ENCODE assay signal across 2 cellular contexts in the genomic region with DNA sequence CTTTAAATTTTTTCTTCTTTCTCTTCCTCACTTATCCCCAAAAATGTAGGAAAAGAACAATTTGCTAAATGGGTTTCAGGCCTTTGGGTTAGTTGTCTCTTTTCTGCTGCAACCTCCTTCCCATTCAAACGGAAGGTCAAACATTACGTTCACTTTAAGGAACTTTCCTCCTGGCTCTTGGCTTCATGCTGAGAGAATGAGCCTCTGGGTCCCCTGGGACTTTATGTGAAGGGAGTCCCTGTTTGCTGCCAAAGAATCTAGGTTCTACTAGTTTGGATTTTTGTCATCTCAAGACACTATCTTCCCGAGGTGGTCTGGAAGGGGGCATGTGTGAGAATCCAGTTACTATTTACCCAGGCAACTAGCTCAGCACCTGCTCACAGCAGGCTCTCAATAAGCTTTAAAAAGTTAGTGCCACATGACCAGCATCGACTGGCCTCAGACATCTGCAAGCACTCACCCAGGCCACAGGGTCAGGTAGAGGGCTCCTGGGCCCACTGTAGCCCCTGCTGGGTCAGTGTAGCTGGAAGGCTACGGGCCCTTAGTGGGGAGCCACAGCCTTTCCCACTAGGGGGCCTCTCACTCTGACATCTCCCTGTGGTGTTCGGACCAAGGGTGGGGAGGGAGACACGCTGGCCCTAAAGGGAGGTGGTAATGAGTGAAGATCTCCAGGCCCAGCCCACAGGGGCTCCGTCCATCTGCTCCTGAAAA.
TF ChIP-seq lines count a peak whose summit lies in the region.

No MANE protein-coding gene starts in this region.

TF ChIP-seq in A549, 52 proteins besides CTCF, POLR2A, EP300 and RAD21 (continued from another document):
- TF ChIP-seq, protein P1, sequence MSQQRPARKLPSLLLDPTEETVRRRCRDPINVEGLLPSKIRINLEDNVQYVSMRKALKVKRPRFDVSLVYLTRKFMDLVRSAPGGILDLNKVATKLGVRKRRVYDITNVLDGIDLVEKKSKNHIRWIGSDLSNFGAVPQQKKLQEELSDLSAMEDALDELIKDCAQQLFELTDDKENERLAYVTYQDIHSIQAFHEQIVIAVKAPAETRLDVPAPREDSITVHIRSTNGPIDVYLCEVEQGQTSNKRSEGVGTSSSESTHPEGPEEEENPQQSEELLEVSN (IDR thresholded peaks at IDR 0.05; ENCODE audit: borderline replicate concordance, low read depth): no peak

TF ChIP-seq in SK-N-SH treated with all-trans-retinoic acid at 6 μM for 48 hours, 23 proteins besides CTCF, POLR2A, EP300 and RAD21 (continued from another document):
- TF ChIP-seq, protein P2, sequence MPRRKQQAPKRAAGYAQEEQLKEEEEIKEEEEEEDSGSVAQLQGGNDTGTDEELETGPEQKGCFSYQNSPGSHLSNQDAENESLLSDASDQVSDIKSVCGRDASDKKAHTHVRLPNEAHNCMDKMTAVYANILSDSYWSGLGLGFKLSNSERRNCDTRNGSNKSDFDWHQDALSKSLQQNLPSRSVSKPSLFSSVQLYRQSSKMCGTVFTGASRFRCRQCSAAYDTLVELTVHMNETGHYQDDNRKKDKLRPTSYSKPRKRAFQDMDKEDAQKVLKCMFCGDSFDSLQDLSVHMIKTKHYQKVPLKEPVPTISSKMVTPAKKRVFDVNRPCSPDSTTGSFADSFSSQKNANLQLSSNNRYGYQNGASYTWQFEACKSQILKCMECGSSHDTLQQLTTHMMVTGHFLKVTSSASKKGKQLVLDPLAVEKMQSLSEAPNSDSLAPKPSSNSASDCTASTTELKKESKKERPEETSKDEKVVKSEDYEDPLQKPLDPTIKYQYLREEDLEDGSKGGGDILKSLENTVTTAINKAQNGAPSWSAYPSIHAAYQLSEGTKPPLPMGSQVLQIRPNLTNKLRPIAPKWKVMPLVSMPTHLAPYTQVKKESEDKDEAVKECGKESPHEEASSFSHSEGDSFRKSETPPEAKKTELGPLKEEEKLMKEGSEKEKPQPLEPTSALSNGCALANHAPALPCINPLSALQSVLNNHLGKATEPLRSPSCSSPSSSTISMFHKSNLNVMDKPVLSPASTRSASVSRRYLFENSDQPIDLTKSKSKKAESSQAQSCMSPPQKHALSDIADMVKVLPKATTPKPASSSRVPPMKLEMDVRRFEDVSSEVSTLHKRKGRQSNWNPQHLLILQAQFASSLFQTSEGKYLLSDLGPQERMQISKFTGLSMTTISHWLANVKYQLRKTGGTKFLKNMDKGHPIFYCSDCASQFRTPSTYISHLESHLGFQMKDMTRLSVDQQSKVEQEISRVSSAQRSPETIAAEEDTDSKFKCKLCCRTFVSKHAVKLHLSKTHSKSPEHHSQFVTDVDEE (CRISPR knock-in tag; IDR thresholded peaks at IDR 0.05): no peak
- TF ChIP-seq SNAI2 (CRISPR knock-in tag; IDR thresholded peaks at IDR 0.05) (no peak), ZNF565 (CRISPR knock-in tag; conservative IDR thresholded peaks at IDR 0.05; ENCODE audit: low read depth) (no peak), ESRRG (CRISPR knock-in tag; IDR thresholded peaks at IDR 0.05) (no peak), TOX (CRISPR knock-in tag; IDR thresholded peaks at IDR 0.05; ENCODE audit: borderline replicate concordance) (no peak), ZNF70 (CRISPR knock-in tag; IDR thresholded peaks at IDR 0.05) (no peak), RARB (CRISPR knock-in tag; IDR thresholded peaks at IDR 0.05) (no peak), ZNF8 (CRISPR knock-in tag; IDR thresholded peaks at IDR 0.05) (no peak), TCF4 (CRISPR knock-in tag; IDR thresholded peaks at IDR 0.05; ENCODE audit: borderline replicate concordance) (no peak), OSR1 (CRISPR knock-in tag; IDR thresholded peaks at IDR 0.05) (no peak), ARNTL (CRISPR knock-in tag; IDR thresholded peaks at IDR 0.05; ENCODE audit: borderline replicate concordance, low read depth) (no peak), ISL1 (CRISPR knock-in tag; IDR thresholded peaks at IDR 0.05) (no peak), ZFP3 (CRISPR knock-in tag; IDR thresholded peaks at IDR 0.05) (no peak), ZC3H10 (CRISPR knock-in tag; IDR thresholded peaks at IDR 0.05) (no peak), BACH2 (CRISPR knock-in tag; IDR thresholded peaks at IDR 0.05; ENCODE audit: borderline replicate concordance) (no peak)
- TF ChIP-seq, protein P3, sequence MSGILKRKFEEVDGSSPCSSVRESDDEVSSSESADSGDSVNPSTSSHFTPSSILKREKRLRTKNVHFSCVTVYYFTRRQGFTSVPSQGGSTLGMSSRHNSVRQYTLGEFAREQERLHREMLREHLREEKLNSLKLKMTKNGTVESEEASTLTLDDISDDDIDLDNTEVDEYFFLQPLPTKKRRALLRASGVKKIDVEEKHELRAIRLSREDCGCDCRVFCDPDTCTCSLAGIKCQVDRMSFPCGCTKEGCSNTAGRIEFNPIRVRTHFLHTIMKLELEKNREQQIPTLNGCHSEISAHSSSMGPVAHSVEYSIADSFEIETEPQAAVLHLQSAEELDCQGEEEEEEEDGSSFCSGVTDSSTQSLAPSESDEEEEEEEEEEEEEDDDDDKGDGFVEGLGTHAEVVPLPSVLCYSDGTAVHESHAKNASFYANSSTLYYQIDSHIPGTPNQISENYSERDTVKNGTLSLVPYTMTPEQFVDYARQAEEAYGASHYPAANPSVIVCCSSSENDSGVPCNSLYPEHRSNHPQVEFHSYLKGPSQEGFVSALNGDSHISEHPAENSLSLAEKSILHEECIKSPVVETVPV (CRISPR knock-in tag; IDR thresholded peaks at IDR 0.05): no peak
